In genomic region chr5:171847026-171847425, GRCh38 we compare ENCODE assay signal across 35 cellular contexts.
"Had no signal": no experiment of that assay in that cellular context is flagged by ENCODE, and none has a peak within 500 bp of the region (broad histone marks: within the 10 kb centered on the region; RNA-seq: fewer than 3 reads in every experiment).

No MANE protein-coding gene starts in this region.

- FAIRE-seq: astrocyte, TTC549 had no signal

- ATAC-seq: activated CD8-positive, alpha-beta T cell treated with anti-CD3 and anti-CD28 coated beads for 36 hours; activated naive CD4-positive, alpha-beta T cell treated with anti-CD3 and anti-CD28 coated beads, Interleukin-2, amount 50 U/mL, for 72 hours; activated T-cell treated with anti-CD3 and anti-CD28 coated beads, Interleukin-2, amount 50 U/mL, for 4 hours; activated T-cell treated with anti-CD3 and anti-CD28 coated beads, Interleukin-2, amount 50 U/mL, for 72 hours; activated T-helper 17 cell treated with anti-CD3 and anti-CD28 coated beads, Interleukin-2, amount 50 U/mL, for 72 hours; body of pancreas had no signal

- H3K4me3 ChIP-seq: adrenal gland, body of pancreas, breast epithelium, cardiac muscle cell had no signal

- H3K36me3 ChIP-seq: adrenal gland, brain microvascular endothelial cell, breast epithelium, cardiac muscle cell had no signal

- DNase-seq: activated B cell treated with CpG ODN at 0.5 μM for 24 hours; activated CD4-positive, alpha-beta memory T cell treated with anti-CD3 and anti-CD28 coated beads for 36 hours; activated CD4-positive, alpha-beta T cell treated with anti-CD3 and anti-CD28 coated beads for 4 hours; activated CD4-positive, alpha-beta T cell treated with anti-CD3 and anti-CD28 coated beads, Interleukin-2, amount 10 ng/mL, durations not matched to agents 24 days and 14 days; activated CD4-positive, alpha-beta T cell treated with anti-CD3 and anti-CD28 coated beads, Interleukin-2, amount 50 U/mL, for 1 hour; activated CD4-positive, alpha-beta T cell treated with anti-CD3 and anti-CD28 coated beads, Interleukin-2, amount 50 U/mL, for 4 hours; activated CD4-positive, CD25-positive, alpha-beta regulatory T cell treated with anti-CD3 and anti-CD28 coated beads, Interleukin-2, amount 50 U/mL, for 72 hours; activated CD8-positive, alpha-beta memory T cell treated with anti-CD3 and anti-CD28 coated beads, Interleukin-2, amount 50 U/mL, for 4 hours; activated CD8-positive, alpha-beta T cell treated with anti-CD3 and anti-CD28 coated beads for 36 hours; activated effector memory CD4-positive, alpha-beta T cell treated with anti-CD3 and anti-CD28 coated beads, Interleukin-2, amount 50 U/mL, for 16 hours; activated gamma-delta T cell treated with Interleukin-2 at 50 U/mL for 16 hours; activated naive CD4-positive, alpha-beta T cell; activated naive CD4-positive, alpha-beta T cell treated with anti-CD3 and anti-CD28 coated beads for 36 hours; activated naive CD4-positive, alpha-beta T cell treated with anti-CD3 and anti-CD28 coated beads, Interleukin-2, amount 50 U/mL, for 16 hours; activated naive CD8-positive, alpha-beta T cell treated with anti-CD3 and anti-CD28 coated beads for 36 hours; activated T-cell treated with anti-CD3 and anti-CD28 coated beads for 4 hours; activated T-cell treated with anti-CD3 and anti-CD28 coated beads, Interleukin-2, amount 50 U/mL, for 1 hour; activated T-cell treated with anti-CD3 and anti-CD28 coated beads, Interleukin-2, amount 50 U/mL, for 4 hours; activated T-cell treated with anti-CD3 and anti-CD28 coated beads, Interleukin-2, amount 50 U/mL, for 72 hours; amniotic stem cell; aorta; brain microvascular endothelial cell; central memory CD4-positive, alpha-beta T cell; T-helper 1 cell; T-helper 2 cell; T-helper 9 cell had no signal

- H3K27me3 ChIP-seq: adrenal gland, body of pancreas, brain microvascular endothelial cell, breast epithelium, cardiac muscle cell had no signal

- H3K9me3 ChIP-seq: adrenal gland, body of pancreas, breast epithelium had no signal

- H3K27ac ChIP-seq: adrenal gland, body of pancreas, brain microvascular endothelial cell, breast epithelium, VCaP had no signal

- H3K4me1 ChIP-seq: adrenal gland, body of pancreas, breast epithelium had no signal
